In the genomic region with DNA sequence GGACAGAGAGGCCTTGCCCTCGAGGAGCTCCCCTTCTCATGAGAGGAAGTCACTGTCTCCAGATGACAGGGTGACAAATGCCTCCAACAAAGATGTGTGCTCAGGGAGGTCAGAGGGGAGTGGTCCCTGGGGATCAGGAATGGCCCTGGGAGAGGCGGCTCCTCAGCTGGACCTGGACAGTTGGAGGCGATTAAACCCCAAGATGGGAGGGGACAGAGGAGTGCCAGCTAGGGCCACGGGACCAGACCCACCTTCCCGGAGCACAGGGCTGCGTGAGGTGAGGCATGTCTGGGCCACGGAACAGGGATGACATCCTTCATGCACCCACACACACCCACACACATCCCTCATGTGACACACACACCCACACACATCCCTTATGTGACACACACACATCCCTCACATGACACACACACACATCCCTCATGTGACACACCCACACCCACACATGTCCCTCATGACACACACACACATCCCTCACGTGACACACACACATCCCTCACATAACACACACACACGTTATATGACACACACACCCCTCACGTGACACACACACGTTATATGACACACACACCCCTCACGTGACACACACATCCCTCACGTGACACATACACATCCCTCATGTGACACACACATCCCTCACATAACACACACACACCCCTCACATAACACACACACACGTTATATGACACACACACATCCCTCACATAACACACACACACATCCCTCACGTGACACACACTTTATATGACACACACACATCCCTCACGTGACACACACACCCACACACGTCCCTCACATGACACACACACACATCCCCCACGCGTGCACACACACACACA, we compare ENCODE assay signal across 1 cellular context.
TF ChIP-seq lines count a peak whose summit lies in the region.

No MANE protein-coding gene starts in this region.

TF ChIP-seq in K562, 482 proteins besides CTCF, POLR2A, EP300 and RAD21 (continued from another document):
- no peak for TF ChIP-seq ARID4B (CRISPR knock-in tag; IDR thresholded peaks at IDR 0.05)
- TF ChIP-seq EGR1 (conservative IDR thresholded peaks at IDR 0.05) = peak; percentile 70
- no peak for TF ChIP-seq ZNF23 (CRISPR knock-in tag; IDR thresholded peaks at IDR 0.05)
- TF ChIP-seq, protein P1, sequence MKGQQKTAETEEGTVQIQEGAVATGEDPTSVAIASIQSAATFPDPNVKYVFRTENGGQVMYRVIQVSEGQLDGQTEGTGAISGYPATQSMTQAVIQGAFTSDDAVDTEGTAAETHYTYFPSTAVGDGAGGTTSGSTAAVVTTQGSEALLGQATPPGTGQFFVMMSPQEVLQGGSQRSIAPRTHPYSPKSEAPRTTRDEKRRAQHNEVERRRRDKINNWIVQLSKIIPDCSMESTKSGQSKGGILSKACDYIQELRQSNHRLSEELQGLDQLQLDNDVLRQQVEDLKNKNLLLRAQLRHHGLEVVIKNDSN (CRISPR knock-in tag; IDR thresholded peaks at IDR 0.05) = peak; percentile 93
